In the genomic region with DNA sequence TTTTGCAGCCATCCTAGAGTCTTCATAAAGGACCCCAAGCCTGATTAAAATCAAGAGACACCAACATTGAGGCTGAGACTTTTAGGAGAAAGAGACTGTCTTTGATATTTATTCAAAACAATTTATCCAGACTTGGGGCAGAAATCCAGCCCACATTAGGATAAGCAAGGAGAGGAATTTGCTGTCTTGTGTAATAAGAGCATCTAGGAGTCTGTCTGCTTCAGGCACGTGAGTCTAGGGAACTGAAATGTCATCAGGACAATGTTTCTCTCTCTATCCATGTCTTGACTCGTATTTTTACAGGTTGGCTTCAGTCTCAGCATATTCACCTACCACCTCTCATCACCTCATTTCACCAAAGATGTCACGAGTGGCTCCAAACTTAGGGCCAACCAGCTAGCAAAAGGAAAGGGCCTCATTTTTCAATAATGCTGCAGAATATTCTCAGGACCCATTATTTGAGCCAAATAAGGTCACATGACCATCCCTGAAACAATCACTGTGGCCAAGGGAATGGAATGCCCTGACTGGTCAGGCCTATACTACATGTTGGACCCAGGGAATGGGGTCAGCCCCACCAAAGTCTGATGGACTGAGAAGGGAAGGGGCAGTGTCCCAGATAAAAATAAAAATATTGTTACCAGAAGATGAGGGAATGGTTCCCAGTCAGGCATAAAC, we compare ENCODE assay signal across 19 cellular contexts.
A peak's percentile ranks its signal among the peaks of the same experiment; 100 is the strongest.
DNase-seq lines count a peak whose midpoint lies in the region; ATAC-seq and TF ChIP-seq lines count a peak whose summit lies in the region.
"Had no signal": no experiment of that assay in that cellular context is flagged by ENCODE, and none has a peak within 500 bp of the region (broad histone marks: within the 10 kb centered on the region; RNA-seq: fewer than 3 reads in every experiment).

No MANE protein-coding gene starts in this region.

- peak overlapping the region; percentile 77 for H3K27ac Mint-ChIP-seq in chondrocyte (ENCODE audit: unreplicated experiment)
- H3K27ac Mint-ChIP-seq in activated naive CD8-positive, alpha-beta T cell treated with anti-CD3 and anti-CD28 coated beads, Interleukin-2, amount 50 U/mL, for 24 hours: no peak overlapping the region
- H3K27ac Mint-ChIP-seq: CD8-positive, alpha-beta T cell had no signal

- no peaks in the 10 kb centered on the region for H3K27me3 Mint-ChIP-seq in chondrocyte (ENCODE audit: low read depth)
- no peaks in the 10 kb centered on the region for H3K27me3 Mint-ChIP-seq in activated naive CD8-positive, alpha-beta T cell treated with anti-CD3 and anti-CD28 coated beads, Interleukin-2, amount 50 U/mL, for 24 hours

- no peak overlapping the region for H3K4me3 Mint-ChIP-seq in chondrocyte (ENCODE audit: unreplicated experiment)
- H3K4me3 Mint-ChIP-seq in activated naive CD8-positive, alpha-beta T cell treated with anti-CD3 and anti-CD28 coated beads, Interleukin-2, amount 50 U/mL, for 24 hours: no peak overlapping the region
- H3K4me3 Mint-ChIP-seq: CD8-positive, alpha-beta T cell had no signal

- no peaks in the 10 kb centered on the region for H3K9me3 Mint-ChIP-seq in chondrocyte (ENCODE audit: low read depth)
- no peaks in the 10 kb centered on the region for H3K9me3 Mint-ChIP-seq in activated naive CD8-positive, alpha-beta T cell treated with anti-CD3 and anti-CD28 coated beads, Interleukin-2, amount 50 U/mL, for 24 hours
- H3K9me3 Mint-ChIP-seq: CD8-positive, alpha-beta T cell had no signal

- intact Hi-C loops in sciatic nerve (cut with DNase I) (no loop called here), cardiac septum (cut with DNase I) (no loop called here)

- 78 to 89% methylated on average over 3 of the region's 3 CpGs for WGBS in gastroesophageal sphincter (ENCODE audit: low coverage in 1 of 2), 2 donors

- peaks cover 46% of the 10 kb centered on the region for H3K4me1 Mint-ChIP-seq in chondrocyte (ENCODE audit: low read depth)
- no peaks in the 10 kb centered on the region for H3K4me1 Mint-ChIP-seq in activated naive CD8-positive, alpha-beta T cell treated with anti-CD3 and anti-CD28 coated beads, Interleukin-2, amount 50 U/mL, for 24 hours

- H3K4me3 ChIP-seq in gastroesophageal sphincter: no peak overlapping the region
- H3K4me3 ChIP-seq: A549 had no signal

- TF ChIP-seq EP300 in gastroesophageal sphincter (IDR thresholded peaks at IDR 0.05): no peak

- H3K36me3 ChIP-seq in gastroesophageal sphincter: peaks cover 0 to 46% of the 10 kb centered on the region in 2 donors
- H3K36me3 ChIP-seq: BE2C had no signal

- H3K27ac ChIP-seq in gastroesophageal sphincter: no peak overlapping the region

- H3K9me3 ChIP-seq in gastroesophageal sphincter: no peaks in the 10 kb centered on the region
- H3K9me3 ChIP-seq: A549, BE2C had no signal

- H3K27me3 ChIP-seq in gastroesophageal sphincter: no peaks in the 10 kb centered on the region

- no peak for TF ChIP-seq POLR2A in gastroesophageal sphincter (IDR thresholded peaks at IDR 0.05)

- H3K36me3 Mint-ChIP-seq in chondrocyte (ENCODE audit: low read depth): peaks cover 27% of the 10 kb centered on the region
- H3K36me3 Mint-ChIP-seq in activated naive CD8-positive, alpha-beta T cell treated with anti-CD3 and anti-CD28 coated beads, Interleukin-2, amount 50 U/mL, for 24 hours (ENCODE audit: low read depth): peaks cover 4% of the 10 kb centered on the region

- TF ChIP-seq CTCF in chondrocyte (IDR thresholded peaks at IDR 0.05) (no peak), gastroesophageal sphincter (IDR thresholded peaks at IDR 0.05) (no peak)

- ATAC-seq in gastroesophageal sphincter: peak; percentile 32
- peak; percentile 65 for ATAC-seq in sciatic nerve
- no peak for ATAC-seq in activated naive CD8-positive, alpha-beta T cell treated with anti-CD3 and anti-CD28 coated beads, Interleukin-2, amount 50 U/mL, for 24 hours
- ATAC-seq in HG02642 (IDR thresholded peaks at IDR 0.05; ENCODE audit: poor library complexity, unreplicated experiment): no peak
- ATAC-seq in GM18907 (IDR thresholded peaks at IDR 0.05; ENCODE audit: unreplicated experiment): no peak
- ATAC-seq: A549; CD8-positive, alpha-beta T cell had no signal

- DNase-seq in EH (ENCODE audit: low read depth) (peak; percentile 15), chondrocyte (ENCODE audit: low spot score) (no peak), sciatic nerve (ENCODE audit: low spot score) (no peak), cardiac septum (ENCODE audit: low spot score) (no peak)
- DNase-seq in activated naive CD8-positive, alpha-beta T cell treated with anti-CD3 and anti-CD28 coated beads, Interleukin-2, amount 50 U/mL, for 24 hours: no peak
- DNase-seq: BE2C; CD8-positive, alpha-beta T cell; DND-41; GF-D8; Karpas-422; NCI-H1417 treated with DMSO at 0.1 percent for 48 hours; NCI-H2029; NCI-H2171 treated with DMSO at 0.1 percent for 48 hours; NCI-H510A treated with DMSO at 0.1 percent for 48 hours; SHP77 treated with DMSO at 0.1 percent for 48 hours had no signal

- peaks cover 0 to 17% (median 5%) of the 10 kb centered on the region in 3 donors for H3K4me1 ChIP-seq in gastroesophageal sphincter
- H3K4me1 ChIP-seq: BE2C had no signal

Comparison
In these comparisons a context has a peak if more than half of its experiments do, and no peak if none do; other contexts are left out.
1. ATAC-seq: peak in gastroesophageal sphincter (single experiment) and sciatic nerve (single experiment); none in activated naive CD8-positive, alpha-beta T cell treated with anti-CD3 and anti-CD28 coated beads, Interleukin-2, amount 50 U/mL, for 24 hours (single experiment), HG02642 (single experiment) and GM18907 (single experiment).